ENCODE assay signal across 21 cellular contexts in genomic region chr1:160605205-160605604, GRCh38. TPM values are rescaled to one million over a fixed set of nuclear protein-coding genes. Genes with fewer than 3 reads are reported as not detected.
DNase-seq lines count a peak whose midpoint lies in the region; ATAC-seq and TF ChIP-seq lines count a peak whose summit lies in the region.
"Had no signal": no experiment of that assay in that cellular context is flagged by ENCODE, and none has a peak within 500 bp of the region (broad histone marks: within the 10 kb centered on the region; RNA-seq: fewer than 3 reads in every experiment).

No MANE protein-coding gene starts in this region.

- H3K9me3 ChIP-seq in BLaER1 (peaks cover 48% of the 10 kb centered on the region), MM.1S (replicated peaks; ENCODE audit: insufficient read depth, low read length) (no peaks in the 10 kb centered on the region)
- H3K9me3 ChIP-seq: neutrophil had no signal

- H3K4me1 ChIP-seq in BLaER1 = peaks cover 52% of the 10 kb centered on the region
- H3K4me1 ChIP-seq in MM.1S (ENCODE audit: low read length) = peaks cover 13% of the 10 kb centered on the region
- H3K4me1 ChIP-seq: sigmoid colon had no signal

- peak; percentile 2; the same call in 1 of the 2 replicates for TF ChIP-seq CTCF in MM.1S (IDR thresholded peaks at IDR 0.05; ENCODE audit: low read length)

- no peak overlapping the region for H3K27ac ChIP-seq in BLaER1
- H3K27ac ChIP-seq in MM.1S (ENCODE audit: low read length) = no peak overlapping the region
- H3K27ac ChIP-seq: heart right ventricle, neutrophil, sigmoid colon had no signal

- H3K4me2 ChIP-seq in BLaER1 (peak overlapping the region; percentile 56; the same call in 1 of the 2 replicates), MM.1S (ENCODE audit: low read depth, low read length) (no peak overlapping the region)

- H3K27me3 Mint-ChIP-seq in activated CD4-positive, alpha-beta T cell treated with anti-CD3 and anti-CD28 coated beads, Interleukin-2, amount 10 ng/mL, durations not matched to agents 24 days and 14 days = no peaks in the 10 kb centered on the region
- H3K27me3 Mint-ChIP-seq in dendritic cell treated with granulocyte-macrophage colony-stimulating factor and Interleukin-4, amounts not matched to agents 40 ng/mL and 50 ng/mL, for 4 days = no peaks in the 10 kb centered on the region
- H3K27me3 Mint-ChIP-seq: progenitor cell of endocrine pancreas had no signal

- H4K20me1 ChIP-seq in BLaER1 = no peaks in the 10 kb centered on the region
- no peaks in the 10 kb centered on the region for H4K20me1 ChIP-seq in MM.1S (ENCODE audit: insufficient read depth, low read length)

- H3K4me3 ChIP-seq in BLaER1 (no peak overlapping the region), MM.1S (ENCODE audit: low read length) (no peak overlapping the region)
- H3K4me3 ChIP-seq: heart right ventricle, sigmoid colon had no signal

- H3K36me3 ChIP-seq in BLaER1 = peaks cover 38% of the 10 kb centered on the region
- no peaks in the 10 kb centered on the region for H3K36me3 ChIP-seq in MM.1S (replicated peaks; ENCODE audit: insufficient read depth, low read length)
- H3K36me3 ChIP-seq: heart right ventricle, neutrophil, sigmoid colon had no signal

- peaks cover 72% of the 10 kb centered on the region for H3K36me3 Mint-ChIP-seq in activated CD4-positive, alpha-beta T cell treated with anti-CD3 and anti-CD28 coated beads, Interleukin-2, amount 10 ng/mL, durations not matched to agents 24 days and 14 days (ENCODE audit: low read depth)
- H3K36me3 Mint-ChIP-seq in dendritic cell treated with granulocyte-macrophage colony-stimulating factor and Interleukin-4, amounts not matched to agents 40 ng/mL and 50 ng/mL, for 4 days (ENCODE audit: low read depth) = peaks cover 67% of the 10 kb centered on the region

- no peak overlapping the region for H2AFZ ChIP-seq in MM.1S (ENCODE audit: low read length)

- no peak overlapping the region for H3K9ac ChIP-seq in BLaER1
- no peak overlapping the region for H3K9ac ChIP-seq in MM.1S (ENCODE audit: low read length)

- H3K4me1 Mint-ChIP-seq in activated CD4-positive, alpha-beta T cell treated with anti-CD3 and anti-CD28 coated beads, Interleukin-2, amount 10 ng/mL, durations not matched to agents 24 days and 14 days = peaks cover 43% of the 10 kb centered on the region
- H3K4me1 Mint-ChIP-seq in dendritic cell treated with granulocyte-macrophage colony-stimulating factor and Interleukin-4, amounts not matched to agents 40 ng/mL and 50 ng/mL, for 4 days (ENCODE audit: low read depth) = peaks cover 49% of the 10 kb centered on the region

- H3K4me3 Mint-ChIP-seq in activated CD4-positive, alpha-beta T cell treated with anti-CD3 and anti-CD28 coated beads, Interleukin-2, amount 10 ng/mL, durations not matched to agents 24 days and 14 days = no peak overlapping the region
- H3K4me3 Mint-ChIP-seq in dendritic cell treated with granulocyte-macrophage colony-stimulating factor and Interleukin-4, amounts not matched to agents 40 ng/mL and 50 ng/mL, for 4 days = no peak overlapping the region

- H3K9me3 Mint-ChIP-seq in activated CD4-positive, alpha-beta T cell treated with anti-CD3 and anti-CD28 coated beads, Interleukin-2, amount 10 ng/mL, durations not matched to agents 24 days and 14 days = peaks cover 21% of the 10 kb centered on the region
- peaks cover 40% of the 10 kb centered on the region for H3K9me3 Mint-ChIP-seq in dendritic cell treated with granulocyte-macrophage colony-stimulating factor and Interleukin-4, amounts not matched to agents 40 ng/mL and 50 ng/mL, for 4 days

- peak overlapping the region; percentile 81 for H3K27ac Mint-ChIP-seq in activated CD4-positive, alpha-beta T cell treated with anti-CD3 and anti-CD28 coated beads, Interleukin-2, amount 10 ng/mL, durations not matched to agents 24 days and 14 days
- H3K27ac Mint-ChIP-seq in dendritic cell treated with granulocyte-macrophage colony-stimulating factor and Interleukin-4, amounts not matched to agents 40 ng/mL and 50 ng/mL, for 4 days = peak overlapping the region; percentile 98
- H3K27ac Mint-ChIP-seq: progenitor cell of endocrine pancreas had no signal

- peak; percentile 60 for DNase-seq in activated CD4-positive, alpha-beta T cell treated with anti-CD3 and anti-CD28 coated beads, Interleukin-2, amount 10 ng/mL, durations not matched to agents 24 days and 14 days
- no peak for DNase-seq in activated CD4-positive, alpha-beta T cell treated with anti-CD3 and anti-CD28 coated beads, Interleukin-2, amount 50 U/mL, for 48 hours
- DNase-seq in MM.1S (no peak), glomerular visceral epithelial cell (ENCODE audit: extremely low spot score) (no peak)
- DNase-seq: central memory CD4-positive, alpha-beta T cell; erythroblast; foreskin fibroblast; heart right ventricle; left cardiac atrium; NCI-H1048; NCI-H1694 treated with DMSO at 0.1 percent for 48 hours; sigmoid colon had no signal

- no peaks in the 10 kb centered on the region for H3K9me2 ChIP-seq in MM.1S (replicated peaks; ENCODE audit: insufficient read depth, low read length)

- H3F3A ChIP-seq in MM.1S (ENCODE audit: insufficient read depth, low read length) = no peaks in the 10 kb centered on the region

- H3K27me3 ChIP-seq in BLaER1 = no peaks in the 10 kb centered on the region
- H3K27me3 ChIP-seq in MM.1S (replicated peaks; ENCODE audit: insufficient read depth, low read length) = no peaks in the 10 kb centered on the region
- H3K27me3 ChIP-seq: neutrophil, sigmoid colon had no signal

- intact Hi-C loops in activated CD4-positive, alpha-beta T cell treated with anti-CD3 and anti-CD28 coated beads, Interleukin-2, amount 10 ng/mL, durations not matched to agents 24 days and 14 days (cut with micrococcal nuclease) = loop anchor here (5.0 kb wide), 2 partner anchors 133 to 347 kb away; partner anchors contain the start of gene ITLN2
- intact Hi-C loops in dendritic cell treated with granulocyte-macrophage colony-stimulating factor and Interleukin-4, amounts not matched to agents 40 ng/mL and 50 ng/mL, for 4 days (cut with micrococcal nuclease) = no loop called here

- no peaks in the 10 kb centered on the region for H3K79me2 ChIP-seq in MM.1S (ENCODE audit: low read length)

- ATAC-seq in HG03521 (IDR thresholded peaks at IDR 0.05; ENCODE audit: unreplicated experiment) (no peak), HG03097 (IDR thresholded peaks at IDR 0.05; ENCODE audit: low FRiP score, unreplicated experiment) (no peak)
- ATAC-seq: HCT116, heart right ventricle, left cardiac atrium had no signal

RNA-seq across cellular contexts. Expression of gene CD84, which starts 25.9 kb away (rescaled TPM):
- total RNA-seq in activated CD4-positive, alpha-beta T cell treated with anti-CD3 and anti-CD28 coated beads, Interleukin-2, amount 10 ng/mL, durations not matched to agents 24 days and 14 days = 17.3 and 17.7 TPM in 2 replicates
- total RNA-seq: dermis microvascular lymphatic vessel endothelial cell, LHCN-M2, progenitor cell of endocrine pancreas had no signal

RNA-seq across cellular contexts. Expression of gene SLAMF1, which starts 41.6 kb away (rescaled TPM):
- total RNA-seq in activated CD4-positive, alpha-beta T cell treated with anti-CD3 and anti-CD28 coated beads, Interleukin-2, amount 10 ng/mL, durations not matched to agents 24 days and 14 days = 113 and 114 TPM in 2 replicates
- total RNA-seq: LHCN-M2, progenitor cell of endocrine pancreas had no signal
